ENCODE assay signal across 10 cellular contexts in genomic region chr2:85549826-85550225, GRCh38. TPM values are rescaled to one million over a fixed set of nuclear protein-coding genes. Genes with fewer than 3 reads are reported as not detected.
DNase-seq lines count a peak whose midpoint lies in the region; ATAC-seq and TF ChIP-seq lines count a peak whose summit lies in the region.
"Had no signal": no experiment of that assay in that cellular context is flagged by ENCODE, and none has a peak within 500 bp of the region (broad histone marks: within the 10 kb centered on the region; RNA-seq: fewer than 3 reads in every experiment).

No MANE protein-coding gene starts in this region.

- WGBS in esophagus squamous epithelium, 2 donors: 47 to 50% methylated on average over 4 of the region's 4 CpGs
- 21% methylated on average over 4 of the region's 4 CpGs for WGBS in prostate gland

- TF ChIP-seq CTCF in esophagus squamous epithelium (IDR thresholded peaks at IDR 0.05) (no peak), prostate gland (IDR thresholded peaks at IDR 0.05) (no peak)

- H3K4me3 ChIP-seq in SJCRH30: no peak overlapping the region
- no peak overlapping the region for H3K4me3 ChIP-seq in esophagus squamous epithelium
- H3K4me3 ChIP-seq in prostate gland: no peak overlapping the region

- no peak for ATAC-seq in HG03039 (IDR thresholded peaks at IDR 0.05; ENCODE audit: unreplicated experiment)

- peaks cover 70% of the 10 kb centered on the region for H3K36me3 ChIP-seq in SJCRH30
- peaks cover 20 to 92% (median 20%) of the 10 kb centered on the region in 3 donors for H3K36me3 ChIP-seq in esophagus squamous epithelium
- H3K36me3 ChIP-seq in prostate gland: peaks cover 0 to 17% of the 10 kb centered on the region in 2 donors

- H3K9me3 ChIP-seq in SJCRH30 (replicated peaks) (no peaks in the 10 kb centered on the region), esophagus squamous epithelium (no peaks in the 10 kb centered on the region), prostate gland (no peaks in the 10 kb centered on the region)

- H3K4me1 ChIP-seq in SJCRH30: peaks cover 18% of the 10 kb centered on the region
- peaks cover 0 to 37% (median 4%) of the 10 kb centered on the region in 3 donors for H3K4me1 ChIP-seq in esophagus squamous epithelium
- no peaks in the 10 kb centered on the region for H3K4me1 ChIP-seq in prostate gland (replicated peaks)

- DNase-seq in ELR (ENCODE audit: low read depth) (peak; percentile 96), SJCRH30 (peak; percentile 71 to 83), esophagus squamous epithelium (lab: John Stamatoyannopoulos, UW) (no peak), prostate gland (ENCODE audit: low spot score) (no peak), SHP77 treated with DMSO at 0.1 percent for 48 hours (lab: John Stamatoyannopoulos, UW) (no peak), NCI-H2196 (lab: John Stamatoyannopoulos, UW; ENCODE audit: unreplicated experiment) (no peak), LoVo (ENCODE audit: low spot score) (no peak)
- DNase-seq: activated CD4-positive, alpha-beta T cell treated with anti-CD3 and anti-CD28 coated beads for 4 hours; stimulated activated naive CD4-positive, alpha-beta T cell had no signal

- peak overlapping the region; percentile 10; the same call in 1 of the 2 replicates for H3K27ac ChIP-seq in SJCRH30
- H3K27ac ChIP-seq in esophagus squamous epithelium: peak overlapping the region in 3 of 4 donors; percentile 12 to 26 (median 26)
- H3K27ac ChIP-seq in prostate gland: peak overlapping the region; percentile 18 to 26

- no peak for TF ChIP-seq POLR2A in esophagus squamous epithelium (IDR thresholded peaks at IDR 0.05)
- TF ChIP-seq POLR2A in prostate gland (IDR thresholded peaks at IDR 0.05): no peak

- intact Hi-C loops in esophagus squamous epithelium (cut with DNase I) (loop anchor here (2.0 kb wide), 1 partner anchor 129 kb away; no protein-coding TSS in a partner anchor), prostate gland (cut with DNase I) (no loop called here)

- H3K27me3 ChIP-seq in SJCRH30 (peaks cover 6% of the 10 kb centered on the region), esophagus squamous epithelium (no peaks in the 10 kb centered on the region), prostate gland (replicated peaks; ENCODE audit: insufficient read depth) (no peaks in the 10 kb centered on the region)

RNA-seq across cellular contexts. Expression of gene MAT2A, which starts 10.9 kb away (rescaled TPM):
- total RNA-seq in SJCRH30 (2014; rRNA removed; shearing (Covaris generic)): 218 and 291 TPM in 2 replicates
- total RNA-seq in esophagus squamous epithelium (100 to 1,000 TPM in 2 of 4 donors, 10 to 100 TPM in 2; 81.8 to 272 (median 121) TPM), prostate gland (100 to 1,000 TPM; 103 to 134 TPM)

RNA-seq across cellular contexts. Expression of gene GGCX, which starts 11.5 kb away (rescaled TPM):
- total RNA-seq in SJCRH30 (2014; rRNA removed; shearing (Covaris generic)): 37.0 and 38.9 TPM in 2 replicates
- total RNA-seq in esophagus squamous epithelium (10 to 100 TPM; 19.7 to 27.5 (median 23.3) TPM), prostate gland (10 to 100 TPM; 17.8 to 52.7 TPM)

RNA-seq across cellular contexts. Expression of gene VAMP8, which starts 27.6 kb away (rescaled TPM):
- 51.3 and 54.7 TPM in 2 replicates for total RNA-seq in SJCRH30 (2014; rRNA removed; shearing (Covaris generic))
- total RNA-seq in esophagus squamous epithelium (100 to 1,000 TPM in 1 of 4 donors, 10 to 100 TPM in 3; 78.8 to 144 (median 93.8) TPM), prostate gland (100 to 1,000 TPM in 1 of 2 donors, 10 to 100 TPM in 1; 44.4 to 108 TPM)

RNA-seq across cellular contexts. Expression of gene VAMP5, which starts 34.4 kb away (rescaled TPM):
- total RNA-seq in SJCRH30 (2014; rRNA removed; shearing (Covaris generic)): not detected in 2 replicates
- total RNA-seq in esophagus squamous epithelium: 10 to 100 TPM in 3 of 4 donors, 1 to 10 TPM in 1; 6.1 to 45.6 (median 17.0) TPM
- 10 to 100 TPM in 1 of 2 donors, 1 to 10 TPM in 1; 8.4 to 27.0 TPM for total RNA-seq in prostate gland

RNA-seq across cellular contexts. Expression of gene RNF181, which starts 45.7 kb away (rescaled TPM):
- 91.1 and 111 TPM in 2 replicates for total RNA-seq in SJCRH30 (2014; rRNA removed; shearing (Covaris generic))
- total RNA-seq in esophagus squamous epithelium (100 to 1,000 TPM in 3 of 4 donors, 10 to 100 TPM in 1; 88.3 to 128 (median 115) TPM), prostate gland (100 to 1,000 TPM; 161 to 201 TPM)

Comparison
In these comparisons a context has a peak if more than half of its experiments do, and no peak if none do; other contexts are left out.
1. DNase-seq: peak in ELR (single experiment) and SJCRH30 (2 of 2); none in esophagus squamous epithelium (single experiment), prostate gland (single experiment), SHP77 treated with DMSO at 0.1 percent for 48 hours (single experiment), NCI-H2196 (single experiment) and LoVo (single experiment).
2. Peak in every context shown above with its lines, with median percentiles within 50 percentile points of each other: H3K27ac ChIP-seq.